7 cellular contexts compared by ENCODE assay signal in genomic region chr9:136644593-136645342, GRCh38. TPM values are rescaled to one million over a fixed set of nuclear protein-coding genes. Genes with fewer than 3 reads are reported as not detected.
DNase-seq lines count a peak whose midpoint lies in the region; ATAC-seq and TF ChIP-seq lines count a peak whose summit lies in the region.

No MANE protein-coding gene starts in this region.

- H3K4me1 ChIP-seq in esophagus squamous epithelium = peaks cover 14 to 49% (median 18%) of the 10 kb centered on the region in 3 donors
- peaks cover 8 to 71% (median 44%) of the 10 kb centered on the region in 5 donors for H3K4me1 ChIP-seq in subcutaneous abdominal adipose tissue (ENCODE audit: control insufficient read depth in 5 of 5, insufficient read depth in 5 of 5, low read length in 5 of 5)

- ATAC-seq in GM18868 (IDR thresholded peaks at IDR 0.05; ENCODE audit: unreplicated experiment) = peak; percentile 62

- H3K9me3 Mint-ChIP-seq in neural crest cell = no peaks in the 10 kb centered on the region

- H3K27ac ChIP-seq in esophagus squamous epithelium (peak overlapping the region; percentile 34 to 85 (median 74)), subcutaneous abdominal adipose tissue (ENCODE audit: low read depth, low read length) (peak overlapping the region; percentile 85)

- 0% methylated on average over 5 of the region's 30 CpGs; no CpG with 5 or more reads in 1 of the 2 donors for WGBS in esophagus squamous epithelium, 2 donors

- peaks cover 25% of the 10 kb centered on the region for H3K4me1 Mint-ChIP-seq in neural crest cell

- intact Hi-C loops in esophagus squamous epithelium (cut with DNase I) = no loop called here

- no peaks in the 10 kb centered on the region for H3K27me3 Mint-ChIP-seq in neural crest cell (ENCODE audit: low read depth)

- H3K4me3 Mint-ChIP-seq in neural crest cell = no peak overlapping the region

- H3K4me3 ChIP-seq in esophagus squamous epithelium (peak overlapping the region in 3 of 4 donors; percentile 23 to 61 (median 34)), subcutaneous abdominal adipose tissue (ENCODE audit: low read depth in 1 of 5, low read length in 5 of 5) (peak overlapping the region in 4 of 5 donors; percentile 50 to 66 (median 57))

- TF ChIP-seq POLR2A in esophagus squamous epithelium (IDR thresholded peaks at IDR 0.05) = peak in 2 of 4 donors; percentile 55 to 60

- no peaks in the 10 kb centered on the region for H3K36me3 Mint-ChIP-seq in neural crest cell (ENCODE audit: low read depth)

- no peaks in the 10 kb centered on the region for H3K36me3 ChIP-seq in esophagus squamous epithelium
- H3K36me3 ChIP-seq in subcutaneous abdominal adipose tissue (ENCODE audit: control insufficient read depth in 5 of 5, insufficient read depth in 5 of 5, low read length in 5 of 5) = no peaks in the 10 kb centered on the region

- H3K27me3 ChIP-seq in esophagus squamous epithelium = peaks cover 0 to 66% (median 0%) of the 10 kb centered on the region in 4 donors
- H3K27me3 ChIP-seq in subcutaneous abdominal adipose tissue (ENCODE audit: control insufficient read depth in 5 of 5, insufficient read depth in 4 of 5, low read length in 5 of 5) = peaks cover 0 to 15% (median 13%) of the 10 kb centered on the region in 5 donors

- peak overlapping the region in 3 of 5 donors; percentile 52 to 63 (median 62) for H3K9ac ChIP-seq in subcutaneous abdominal adipose tissue (ENCODE audit: low read length in 5 of 5)

- peak; percentile 72 to 95 (median 86) for TF ChIP-seq CTCF in esophagus squamous epithelium (IDR thresholded peaks at IDR 0.05)
- TF ChIP-seq CTCF in neural crest cell (conservative IDR thresholded peaks at IDR 0.05) = peak; percentile 81

- peak; percentile 69 for DNase-seq in NCI-H226
- peak; percentile 59 for DNase-seq in activated T-cell treated with anti-CD3 and anti-CD28 coated beads for 1 hour (ENCODE audit: low read depth)
- DNase-seq in esophagus squamous epithelium (lab: John Stamatoyannopoulos, UW) = no peak
- DNase-seq in neural crest cell (ENCODE audit: low read depth, low spot score) = peak; percentile 73
- DNase-seq in DMS79 treated with DMSO at 0.1 percent for 48 hours (lab: John Stamatoyannopoulos, UW) = no peak

- no peaks in the 10 kb centered on the region for H3K9me3 ChIP-seq in esophagus squamous epithelium
- no peaks in the 10 kb centered on the region for H3K9me3 ChIP-seq in subcutaneous abdominal adipose tissue (ENCODE audit: control insufficient read depth in 5 of 5, low read length in 5 of 5)

- H3K27ac Mint-ChIP-seq in neural crest cell (ENCODE audit: unreplicated experiment) = no peak overlapping the region

RNA-seq across cellular contexts. Expression of gene EGFL7, which starts 17.9 kb away (rescaled TPM):
- total RNA-seq in esophagus squamous epithelium (10 to 100 TPM in 2 of 4 donors, 1 to 10 TPM in 2; 5.2 to 41.2 (median 21.2) TPM), neural crest cell (14.1 and 16.8 TPM in 2 replicates)

RNA-seq across cellular contexts. Expression of gene AGPAT2, which starts 42.5 kb away (rescaled TPM):
- 10 to 100 TPM; 66.2 to 80.6 (median 75.8) TPM for total RNA-seq in esophagus squamous epithelium
- 18.4 and 19.0 TPM in 2 replicates for total RNA-seq in neural crest cell

Comparison
In these comparisons a context has a peak if more than half of its experiments do, and no peak if none do; other contexts are left out.
1. DNase-seq: peak in NCI-H226 (single experiment), activated T-cell treated with anti-CD3 and anti-CD28 coated beads for 1 hour (single experiment) and neural crest cell (single experiment); none in esophagus squamous epithelium (single experiment) and DMS79 treated with DMSO at 0.1 percent for 48 hours (single experiment).